In the genomic region with DNA sequence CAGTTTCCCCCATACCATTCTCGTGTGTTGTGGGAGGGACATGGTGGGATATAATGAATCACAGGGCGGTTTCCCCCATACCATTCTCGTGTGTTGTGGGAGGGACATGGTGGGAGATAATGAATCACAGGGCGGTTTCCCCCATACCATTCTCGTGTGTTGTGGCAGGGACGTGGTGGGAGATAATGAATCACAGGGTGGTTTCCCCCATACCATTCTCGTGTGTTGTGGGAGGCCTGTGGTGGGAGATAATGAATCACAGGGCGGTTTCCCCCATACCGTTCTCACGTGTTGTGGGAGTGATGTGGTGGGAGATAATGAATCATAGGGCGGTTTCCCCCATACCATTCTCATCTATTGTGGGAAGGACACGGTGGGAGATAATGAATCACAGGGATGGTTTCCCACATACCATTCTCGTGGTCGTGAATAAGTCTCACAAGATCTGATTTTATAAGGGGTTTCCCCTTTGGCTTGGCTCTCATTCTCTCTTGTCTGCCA, we compare ENCODE assay signal across 9 cellular contexts.
A peak's percentile ranks its signal among the peaks of the same experiment; 100 is the strongest.
DNase-seq lines count a peak whose midpoint lies in the region; ATAC-seq lines count a peak whose summit lies in the region.
"Had no signal": no experiment of that assay in that cellular context is flagged by ENCODE, and none has a peak within 500 bp of the region (broad histone marks: within the 10 kb centered on the region; RNA-seq: fewer than 3 reads in every experiment).

No MANE protein-coding gene starts in this region.

- peak overlapping the region; percentile 62 for H3K27ac Mint-ChIP-seq in T-helper 1 cell treated with Interleukin-12 subunit alpha and Interleukin-12 subunit beta and Interleukin-4 antibody, amounts not matched to agents 30 μg/mL and 1 μg/mL, for 36 hours
- peak overlapping the region; percentile 54 for H3K27ac Mint-ChIP-seq in activated naive CD8-positive, alpha-beta T cell treated with anti-CD3 and anti-CD28 coated beads, Interleukin-2, amount 10 ng/mL, durations not matched to agents 7 days and 5 days

- peaks cover 4% of the 10 kb centered on the region for H3K4me1 Mint-ChIP-seq in T-helper 1 cell treated with Interleukin-12 subunit alpha and Interleukin-12 subunit beta and Interleukin-4 antibody, amounts not matched to agents 30 μg/mL and 1 μg/mL, for 36 hours (ENCODE audit: low read depth)
- peaks cover 2% of the 10 kb centered on the region for H3K4me1 Mint-ChIP-seq in activated naive CD8-positive, alpha-beta T cell treated with anti-CD3 and anti-CD28 coated beads, Interleukin-2, amount 10 ng/mL, durations not matched to agents 7 days and 5 days

- ATAC-seq in activated naive CD8-positive, alpha-beta T cell treated with anti-CD3 and anti-CD28 coated beads, Interleukin-2, amount 10 ng/mL, durations not matched to agents 7 days and 5 days (ENCODE audit: low read depth): no peak
- ATAC-seq in HG02678 (IDR thresholded peaks at IDR 0.05; ENCODE audit: unreplicated experiment) (no peak), Right ventricle myocardium superior (ENCODE audit: poor library complexity) (no peak), left ventricle myocardium superior (no peak)

- peaks cover 5% of the 10 kb centered on the region for H3K27me3 Mint-ChIP-seq in T-helper 1 cell treated with Interleukin-12 subunit alpha and Interleukin-12 subunit beta and Interleukin-4 antibody, amounts not matched to agents 30 μg/mL and 1 μg/mL, for 36 hours (ENCODE audit: low read depth)
- peaks cover 11% of the 10 kb centered on the region for H3K27me3 Mint-ChIP-seq in activated naive CD8-positive, alpha-beta T cell treated with anti-CD3 and anti-CD28 coated beads, Interleukin-2, amount 10 ng/mL, durations not matched to agents 7 days and 5 days

- intact Hi-C loops in Right ventricle myocardium superior (cut with DNase I) (no loop called here), left ventricle myocardium superior (cut with micrococcal nuclease) (no loop called here)

- H3K9me3 Mint-ChIP-seq in T-helper 1 cell treated with Interleukin-12 subunit alpha and Interleukin-12 subunit beta and Interleukin-4 antibody, amounts not matched to agents 30 μg/mL and 1 μg/mL, for 36 hours: peaks cover 55% of the 10 kb centered on the region
- H3K9me3 Mint-ChIP-seq in activated naive CD8-positive, alpha-beta T cell treated with anti-CD3 and anti-CD28 coated beads, Interleukin-2, amount 10 ng/mL, durations not matched to agents 7 days and 5 days: peaks cover 20% of the 10 kb centered on the region

- no peak overlapping the region for H3K4me3 Mint-ChIP-seq in T-helper 1 cell treated with Interleukin-12 subunit alpha and Interleukin-12 subunit beta and Interleukin-4 antibody, amounts not matched to agents 30 μg/mL and 1 μg/mL, for 36 hours
- H3K4me3 Mint-ChIP-seq in activated naive CD8-positive, alpha-beta T cell treated with anti-CD3 and anti-CD28 coated beads, Interleukin-2, amount 10 ng/mL, durations not matched to agents 7 days and 5 days: no peak overlapping the region

- POLR2A ChIA-PET in activated naive CD8-positive, alpha-beta T cell treated with anti-CD3 and anti-CD28 coated beads, Interleukin-2, amount 10 ng/mL, durations not matched to agents 7 days and 5 days (lab: Charles Lee): no interaction called here

- peaks cover 34% of the 10 kb centered on the region for H3K36me3 Mint-ChIP-seq in T-helper 1 cell treated with Interleukin-12 subunit alpha and Interleukin-12 subunit beta and Interleukin-4 antibody, amounts not matched to agents 30 μg/mL and 1 μg/mL, for 36 hours (ENCODE audit: low read depth)
- peaks cover 42% of the 10 kb centered on the region for H3K36me3 Mint-ChIP-seq in activated naive CD8-positive, alpha-beta T cell treated with anti-CD3 and anti-CD28 coated beads, Interleukin-2, amount 10 ng/mL, durations not matched to agents 7 days and 5 days

- DNase-seq in EH (ENCODE audit: low read depth) (peak; percentile 94), non-pigmented ciliary epithelial cell (ENCODE audit: low read depth) (peak; percentile 88), Right ventricle myocardium superior (no peak), NCI-H1930 (lab: John Stamatoyannopoulos, UW) (no peak), left ventricle myocardium superior (no peak)
- peak; percentile 50 for DNase-seq in activated naive CD8-positive, alpha-beta T cell treated with anti-CD3 and anti-CD28 coated beads, Interleukin-2, amount 10 ng/mL, durations not matched to agents 7 days and 5 days
- DNase-seq: colonic mucosa had no signal

Comparison
In these comparisons a context has a peak if more than half of its experiments do, and no peak if none do; other contexts are left out.
1. DNase-seq: peak in EH (single experiment), activated naive CD8-positive, alpha-beta T cell treated with anti-CD3 and anti-CD28 coated beads, Interleukin-2, amount 10 ng/mL, durations not matched to agents 7 days and 5 days (single experiment) and non-pigmented ciliary epithelial cell (single experiment); none in Right ventricle myocardium superior (single experiment), NCI-H1930 (0 of 2) and left ventricle myocardium superior (single experiment).